In genomic region chr14:99260652-99261551, GRCh38 we compare ENCODE assay signal across 11 cellular contexts. TPM values are rescaled to one million over a fixed set of nuclear protein-coding genes. Genes with fewer than 3 reads are reported as not detected.
DNase-seq lines count a peak whose midpoint lies in the region; ATAC-seq lines count a peak whose summit lies in the region.
"Had no signal": no experiment of that assay in that cellular context is flagged by ENCODE, and none has a peak within 500 bp of the region (broad histone marks: within the 10 kb centered on the region; RNA-seq: fewer than 3 reads in every experiment).

No MANE protein-coding gene starts in this region.

- H3K4me3 Mint-ChIP-seq in T-helper 1 cell treated with Interleukin-12 subunit alpha and Interleukin-12 subunit beta and Interleukin-4 antibody, amounts not matched to agents 30 μg/mL and 1 μg/mL, for 36 hours, result peak overlapping the region; percentile 93
- H3K4me3 Mint-ChIP-seq in activated naive CD8-positive, alpha-beta T cell, result peak overlapping the region; percentile 98
- H3K4me3 Mint-ChIP-seq in naive thymus-derived CD8-positive, alpha-beta T cell, result peak overlapping the region; percentile 88 to 100 (median 98)

- peak; percentile 68 for DNase-seq in D341Med (ENCODE audit: low spot score)
- DNase-seq in naive thymus-derived CD8-positive, alpha-beta T cell, result peak; percentile 43 to 88 (median 76)
- DNase-seq in NCI-H2227 treated with DMSO at 0.1 percent for 48 hours (lab: John Stamatoyannopoulos, UW), result no peak
- DNase-seq: left cardiac atrium, NCI-H2107, SHP77 had no signal

- H3K9me3 Mint-ChIP-seq in T-helper 1 cell treated with Interleukin-12 subunit alpha and Interleukin-12 subunit beta and Interleukin-4 antibody, amounts not matched to agents 30 μg/mL and 1 μg/mL, for 36 hours, result no peaks in the 10 kb centered on the region
- no peaks in the 10 kb centered on the region for H3K9me3 Mint-ChIP-seq in activated naive CD8-positive, alpha-beta T cell (ENCODE audit: low read depth)
- H3K9me3 Mint-ChIP-seq in naive thymus-derived CD8-positive, alpha-beta T cell, result no peaks in the 10 kb centered on the region

- peak; percentile 24 to 46 for ATAC-seq in naive thymus-derived CD8-positive, alpha-beta T cell
- no peak for ATAC-seq in HG03045 (IDR thresholded peaks at IDR 0.05; ENCODE audit: unreplicated experiment)
- no peak for ATAC-seq in GM19452 (IDR thresholded peaks at IDR 0.05; ENCODE audit: unreplicated experiment)
- no peak for ATAC-seq in GM18520 (IDR thresholded peaks at IDR 0.05; ENCODE audit: unreplicated experiment)

- H3K4me1 Mint-ChIP-seq in T-helper 1 cell treated with Interleukin-12 subunit alpha and Interleukin-12 subunit beta and Interleukin-4 antibody, amounts not matched to agents 30 μg/mL and 1 μg/mL, for 36 hours (ENCODE audit: low read depth), result peaks cover 85% of the 10 kb centered on the region
- H3K4me1 Mint-ChIP-seq in activated naive CD8-positive, alpha-beta T cell (ENCODE audit: low read depth), result peaks cover 99% of the 10 kb centered on the region
- H3K4me1 Mint-ChIP-seq in naive thymus-derived CD8-positive, alpha-beta T cell, result peaks cover 45 to 98% (median 91%) of the 10 kb centered on the region in 4 donors

- POLR2A ChIA-PET in naive thymus-derived CD8-positive, alpha-beta T cell (lab: Charles Lee), result interaction anchor here (0.7 to 17.4 kb wide), 15 partner anchors 9 to 1283 kb away, joined by 3 to 1316 read pairs (median 9); partner anchors contain the start of genes BCL11B and CCNK

- H3K27me3 Mint-ChIP-seq in T-helper 1 cell treated with Interleukin-12 subunit alpha and Interleukin-12 subunit beta and Interleukin-4 antibody, amounts not matched to agents 30 μg/mL and 1 μg/mL, for 36 hours (ENCODE audit: low read depth), result no peaks in the 10 kb centered on the region
- H3K27me3 Mint-ChIP-seq in activated naive CD8-positive, alpha-beta T cell, result no peaks in the 10 kb centered on the region
- no peaks in the 10 kb centered on the region for H3K27me3 Mint-ChIP-seq in naive thymus-derived CD8-positive, alpha-beta T cell

- H3K27ac Mint-ChIP-seq in T-helper 1 cell treated with Interleukin-12 subunit alpha and Interleukin-12 subunit beta and Interleukin-4 antibody, amounts not matched to agents 30 μg/mL and 1 μg/mL, for 36 hours, result peak overlapping the region; percentile 97
- H3K27ac Mint-ChIP-seq in activated naive CD8-positive, alpha-beta T cell, result peak overlapping the region; percentile 99
- H3K27ac Mint-ChIP-seq in naive thymus-derived CD8-positive, alpha-beta T cell, result peak overlapping the region; percentile 99 to 100 (median 100)

- peaks cover 59% of the 10 kb centered on the region for H3K36me3 Mint-ChIP-seq in T-helper 1 cell treated with Interleukin-12 subunit alpha and Interleukin-12 subunit beta and Interleukin-4 antibody, amounts not matched to agents 30 μg/mL and 1 μg/mL, for 36 hours (ENCODE audit: low read depth)
- no peaks in the 10 kb centered on the region for H3K36me3 Mint-ChIP-seq in activated naive CD8-positive, alpha-beta T cell
- peaks cover 21 to 90% (median 65%) of the 10 kb centered on the region in 3 donors for H3K36me3 Mint-ChIP-seq in naive thymus-derived CD8-positive, alpha-beta T cell

RNA-seq across cellular contexts. Expression of gene BCL11B, which starts 11.1 kb away (rescaled TPM):
- total RNA-seq in naive thymus-derived CD8-positive, alpha-beta T cell, result 100 to 1,000 TPM; 206 to 209 TPM
- 10 to 100 TPM in 1 of 3 donors, 1 to 10 TPM in 2; 8.2 to 12.1 (median 9.5) TPM for polyA plus RNA-seq in naive thymus-derived CD8-positive, alpha-beta T cell

Comparison
In these comparisons a context has a peak if more than half of its experiments do, and no peak if none do; other contexts are left out.
1. ATAC-seq: peak in naive thymus-derived CD8-positive, alpha-beta T cell (2 of 2); none in HG03045 (single experiment), GM19452 (single experiment) and GM18520 (single experiment).
2. Peak in every context shown above with its lines, with median percentiles within 50 percentile points of each other: H3K27ac Mint-ChIP-seq and H3K4me3 Mint-ChIP-seq.